In the genomic region with DNA sequence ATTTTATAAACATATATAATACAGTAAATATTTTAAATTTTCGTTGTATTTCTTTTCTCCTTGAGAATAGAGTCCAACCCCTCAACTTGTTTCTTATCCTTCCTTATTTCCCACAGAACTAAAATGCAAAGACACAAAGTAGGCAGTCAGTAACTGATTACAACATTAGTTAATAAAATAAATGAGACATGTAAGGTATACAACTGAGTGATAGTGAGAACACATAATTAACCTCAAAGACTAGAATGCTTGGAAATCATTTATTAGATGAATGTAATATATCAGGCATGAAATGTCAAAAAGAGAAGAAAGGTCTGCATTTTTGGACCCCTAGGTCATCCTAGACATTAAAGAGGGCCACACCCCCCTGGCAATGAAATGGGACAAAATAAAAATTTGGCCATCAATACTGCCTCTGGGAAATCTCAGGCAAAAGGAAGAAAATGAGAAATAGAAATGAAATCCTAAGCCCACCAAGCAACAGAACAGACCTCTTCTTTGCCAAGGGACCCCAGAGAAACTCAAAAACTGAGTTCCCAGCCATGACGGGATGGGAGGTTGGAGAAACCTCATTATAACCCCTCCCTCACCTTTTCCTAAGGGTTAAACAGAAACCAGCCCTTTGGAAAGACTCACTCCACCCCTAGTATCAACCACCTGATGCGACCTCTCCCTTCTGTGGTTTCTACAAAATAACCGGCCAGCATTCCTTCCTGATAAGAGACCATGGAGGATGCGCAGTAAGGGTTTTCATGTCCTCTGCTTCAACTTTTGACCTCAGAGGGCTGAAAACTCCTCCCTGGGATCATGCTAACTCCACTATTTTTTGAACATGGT, we compare ENCODE assay signal across 26 cellular contexts.
DNase-seq lines count a peak whose midpoint lies in the region; TF ChIP-seq lines count a peak whose summit lies in the region.
"Had no signal": no experiment of that assay in that cellular context is flagged by ENCODE, and none has a peak within 500 bp of the region (broad histone marks: within the 10 kb centered on the region; RNA-seq: fewer than 3 reads in every experiment).

No MANE protein-coding gene starts in this region.

- H3K4me3 ChIP-seq in epithelial cell of esophagus (ENCODE audit: low read length) (no peak overlapping the region), dorsolateral prefrontal cortex (no peak overlapping the region)
- H3K4me3 ChIP-seq: esophagus squamous epithelium, gastrocnemius medialis, transverse colon had no signal

- DNase-seq in Caki2 (ENCODE audit: low read depth) (peak; percentile 80), NCI-H226 (peak; percentile 83), epithelial cell of esophagus (ENCODE audit: low read depth) (peak; percentile 28), myocyte (ENCODE audit: low read depth) (peak; percentile 60), dorsolateral prefrontal cortex (no peak), NCI-H774 (lab: John Stamatoyannopoulos, UW) (no peak)
- no peak for DNase-seq in activated naive CD4-positive, alpha-beta T cell (lab: John Stamatoyannopoulos, UW)
- no peak for DNase-seq in activated CD4-positive, alpha-beta T cell treated with anti-CD3 and anti-CD28 coated beads for 1 hour
- DNase-seq: activated B cell treated with CpG ODN at 0.5 μM for 24 hours; activated CD4-positive, alpha-beta memory T cell treated with anti-CD3 and anti-CD28 coated beads, Interleukin-2, amount 10 ng/mL, durations not matched to agents 7 days and 5 days; activated CD8-positive, alpha-beta memory T cell treated with anti-CD3 and anti-CD28 coated beads, Interleukin-2, amount 50 U/mL, for 48 hours; activated naive CD4-positive, alpha-beta T cell treated with anti-CD3 and anti-CD28 coated beads, Interleukin-2, amount 50 U/mL, for 16 hours; amygdala; effector memory CD8-positive, alpha-beta T cell; esophagus squamous epithelium; gastrocnemius medialis; GDM1; hippocampal formation; NCI-H2171; NCI-H510A treated with DMSO at 0.1 percent for 48 hours; nephron progenitor cell; PC-3; SHP77; T-helper 9 cell; transverse colon had no signal

- intact Hi-C loops in dorsolateral prefrontal cortex (cut with DNase I), result no loop called here

- H3K27me3 ChIP-seq in dorsolateral prefrontal cortex, result peaks cover 0 to 26% (median 0%) of the 10 kb centered on the region in 45 donors
- H3K27me3 ChIP-seq: esophagus squamous epithelium, gastrocnemius medialis, transverse colon had no signal

- no peak overlapping the region for H3K27ac ChIP-seq in dorsolateral prefrontal cortex
- H3K27ac ChIP-seq: esophagus squamous epithelium, gastrocnemius medialis, KMS-11, transverse colon had no signal

- in situ Hi-C loops in Caki2 (cut with HindIII; ENCODE audit: low pct_unique_long_range_greater_than_20kb, low sequenced_read_pairs), result no loop called here

- TF ChIP-seq CTCF in epithelial cell of esophagus (IDR thresholded peaks at IDR 0.05; ENCODE audit: insufficient read depth, low read depth, low read length, missing control alignments), result no peak
- TF ChIP-seq CTCF in dorsolateral prefrontal cortex (IDR thresholded peaks at IDR 0.05 in 54 of 56, conservative IDR thresholded peaks at IDR 0.05 in 2 of 56; ENCODE audit: low read depth in 1 of 56, partially characterized antibody in 56 of 56), result no peak

Comparison
In these comparisons a context has a peak if more than half of its experiments do, and no peak if none do; other contexts are left out.
1. DNase-seq: peak in Caki2 (single experiment), NCI-H226 (single experiment), epithelial cell of esophagus (single experiment) and myocyte (single experiment); none in dorsolateral prefrontal cortex (0 of 10), NCI-H774 (single experiment), activated naive CD4-positive, alpha-beta T cell (0 of 4) and activated CD4-positive, alpha-beta T cell treated with anti-CD3 and anti-CD28 coated beads for 1 hour (single experiment).